In the genomic region with DNA sequence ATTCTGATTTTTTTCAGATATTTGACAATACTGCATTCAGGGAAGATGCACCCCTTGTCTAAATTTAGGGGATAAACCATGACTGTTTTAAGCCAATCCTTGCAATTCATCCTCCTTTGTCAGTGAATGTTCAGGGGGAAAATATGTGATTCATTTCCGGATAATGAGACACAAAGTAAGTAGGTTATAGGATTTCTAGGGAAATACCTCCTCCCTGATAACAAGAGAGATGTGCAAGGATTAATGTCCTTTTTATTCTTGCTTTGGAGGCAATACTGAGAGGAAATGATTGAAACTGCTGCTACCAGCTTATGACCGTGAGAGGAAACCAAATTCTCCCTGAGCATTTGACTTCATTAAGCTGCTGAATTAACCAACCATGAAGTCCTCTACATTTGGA, we compare ENCODE assay signal across 29 cellular contexts.
"Had no signal": no experiment of that assay in that cellular context is flagged by ENCODE, and none has a peak within 500 bp of the region (broad histone marks: within the 10 kb centered on the region; RNA-seq: fewer than 3 reads in every experiment).

No MANE protein-coding gene starts in this region.

- ATAC-seq: activated CD8-positive, alpha-beta T cell treated with anti-CD3 and anti-CD28 coated beads for 36 hours; activated naive CD8-positive, alpha-beta T cell treated with anti-CD3 and anti-CD28 coated beads, Interleukin-2, amount 50 U/mL, for 24 hours; activated T-cell treated with anti-CD3 and anti-CD28 coated beads, Interleukin-2, amount 50 U/mL, for 4 hours; activated T-cell treated with anti-CD3 and anti-CD28 coated beads, Interleukin-2, amount 50 U/mL, for 72 hours; activated T-helper 17 cell treated with anti-CD3 and anti-CD28 coated beads, Interleukin-2, amount 50 U/mL, for 72 hours had no signal

- H3K27me3 ChIP-seq: ascending aorta had no signal

- H3K36me3 ChIP-seq: ascending aorta, cardiac muscle cell had no signal

- H3K27ac ChIP-seq: ascending aorta, cardiac muscle cell, coronary artery, VCaP had no signal

- H3K4me3 ChIP-seq: ascending aorta, cardiac muscle cell, coronary artery had no signal

- H3K4me1 ChIP-seq: ascending aorta had no signal

- H3K9me3 ChIP-seq: ascending aorta had no signal

- DNase-seq: activated B cell treated with CpG ODN at 0.5 μM for 24 hours; activated CD4-positive, alpha-beta memory T cell treated with anti-CD3 and anti-CD28 coated beads for 36 hours; activated CD4-positive, alpha-beta T cell treated with anti-CD3 and anti-CD28 coated beads for 4 hours; activated CD4-positive, alpha-beta T cell treated with anti-CD3 and anti-CD28 coated beads, Interleukin-2, amount 10 ng/mL, durations not matched to agents 24 days and 14 days; activated CD4-positive, alpha-beta T cell treated with anti-CD3 and anti-CD28 coated beads, Interleukin-2, amount 50 U/mL, for 1 hour; activated CD4-positive, alpha-beta T cell treated with anti-CD3 and anti-CD28 coated beads, Interleukin-2, amount 50 U/mL, for 4 hours; activated CD4-positive, CD25-positive, alpha-beta regulatory T cell treated with anti-CD3 and anti-CD28 coated beads, Interleukin-2, amount 50 U/mL, for 72 hours; activated CD8-positive, alpha-beta memory T cell treated with anti-CD3 and anti-CD28 coated beads, Interleukin-2, amount 50 U/mL, for 4 hours; activated CD8-positive, alpha-beta T cell treated with anti-CD3 and anti-CD28 coated beads for 36 hours; activated effector memory CD4-positive, alpha-beta T cell treated with anti-CD3 and anti-CD28 coated beads, Interleukin-2, amount 50 U/mL, for 16 hours; activated gamma-delta T cell treated with Interleukin-2 at 50 U/mL for 16 hours; activated naive CD4-positive, alpha-beta T cell; activated naive CD4-positive, alpha-beta T cell treated with anti-CD3 and anti-CD28 coated beads, Interleukin-2, amount 10 ng/mL, durations not matched to agents 7 days and 5 days; activated naive CD8-positive, alpha-beta T cell treated with anti-CD3 and anti-CD28 coated beads, Interleukin-2, amount 10 ng/mL, durations not matched to agents 7 days and 5 days; activated naive CD8-positive, alpha-beta T cell treated with anti-CD3 and anti-CD28 coated beads, Interleukin-2, amount 50 U/mL, for 24 hours; activated T-cell treated with anti-CD3 and anti-CD28 coated beads for 4 hours; activated T-cell treated with anti-CD3 and anti-CD28 coated beads, Interleukin-2, amount 50 U/mL, for 1 hour; activated T-cell treated with anti-CD3 and anti-CD28 coated beads, Interleukin-2, amount 50 U/mL, for 4 hours; activated T-cell treated with anti-CD3 and anti-CD28 coated beads, Interleukin-2, amount 50 U/mL, for 72 hours; amygdala; anterior cingulate cortex; caudate nucleus; T-helper 2 cell; T-helper 9 cell had no signal
